In the genomic region with DNA sequence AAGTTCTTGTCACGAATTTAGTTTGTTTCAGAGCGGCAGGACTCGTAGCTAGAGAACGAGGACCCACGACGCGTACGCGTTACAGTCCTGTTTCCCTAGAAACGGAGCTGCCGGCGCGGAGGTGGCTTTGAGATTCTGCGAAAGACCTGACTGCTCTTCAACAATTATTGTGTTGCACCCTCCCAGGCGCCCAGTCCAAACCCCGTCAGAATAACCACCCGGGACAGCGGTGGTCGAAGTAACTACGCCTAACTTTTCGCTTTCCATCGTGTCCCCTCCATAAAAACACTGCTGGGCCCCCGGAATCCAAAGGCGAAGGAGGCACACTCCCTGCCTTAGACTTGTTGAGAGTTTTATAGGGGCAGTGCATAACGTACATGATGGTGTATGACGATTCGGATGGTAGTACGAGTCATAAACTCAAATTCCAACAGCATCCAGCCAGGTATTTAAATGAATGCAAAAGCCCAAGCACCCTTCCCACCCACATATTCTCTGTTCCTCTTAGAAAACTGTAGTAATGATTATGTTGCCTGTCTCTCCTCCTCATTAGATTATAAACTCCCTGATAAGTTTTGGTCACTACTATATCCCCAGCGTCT, we compare ENCODE assay signal across 8 cellular contexts. TPM values are rescaled to one million over a fixed set of nuclear protein-coding genes. Genes with fewer than 3 reads are reported as not detected.
A peak's percentile ranks its signal among the peaks of the same experiment; 100 is the strongest.
DNase-seq lines count a peak whose midpoint lies in the region; ATAC-seq, FAIRE-seq and TF ChIP-seq lines count a peak whose summit lies in the region.

No MANE protein-coding gene starts in this region.

- TF ChIP-seq EP300 in A549 (IDR thresholded peaks at IDR 0.05), result no peak

- H3K27ac ChIP-seq in A549 (peak overlapping the region; percentile 94 to 97), VCaP (peak overlapping the region; percentile 96)

- CTCF ChIA-PET in A549 (lab: Yijun Ruan, JAX), result interaction anchor here (0.5 to 4.4 kb wide), 30 partner anchors 8 to 566 kb away, joined by 3 to 52 read pairs (median 4); a partner anchor contains a TSS

- peak; percentile 36; the same call in 1 of the 2 replicates for TF ChIP-seq POLR2A in A549 (IDR thresholded peaks at IDR 0.05; ENCODE audit: low read length)

- H3K9me3 ChIP-seq in A549, result no peaks in the 10 kb centered on the region

- POLR2A ChIA-PET in A549 (lab: Yijun Ruan, JAX), result interaction anchor here (0.5 to 1.2 kb wide), 9 partner anchors 19 to 1696 kb away, joined by 3 to 4 read pairs (median 3); a partner anchor contains a TSS

- ATAC-seq in A549 (peak; percentile 44 to 51), GM18868 (IDR thresholded peaks at IDR 0.05; ENCODE audit: unreplicated experiment) (peak; percentile 25), HG03095 (IDR thresholded peaks at IDR 0.05; ENCODE audit: unreplicated experiment) (peak; percentile 11)

- 8% methylated on average over 17 of the region's 29 CpGs for WGBS in A549 (ENCODE audit: missing lambda C conversion rate)

- no peak for FAIRE-seq in A549 (lab: Jason Lieb, UNC)

- DNase-seq in A549 (ENCODE audit: low read depth in 1 of 2, low spot score in 1 of 2) (peak; percentile 22 to 25), germinal center (ENCODE audit: low spot score) (peak; percentile 41), retinal pigment epithelial cell (ENCODE audit: low read depth) (no peak), amygdala (lab: John Stamatoyannopoulos, UW) (no peak), putamen (ENCODE audit: low spot score) (no peak)

- peak overlapping the region; percentile 76 for H3K4me2 ChIP-seq in A549

- peak overlapping the region; percentile 64 for H3K4me3 ChIP-seq in A549
- peak overlapping the region; percentile 93 for H3K4me3 ChIP-seq in retinal pigment epithelial cell (ENCODE audit: low read length)

- peaks cover 27% of the 10 kb centered on the region for H3K4me1 ChIP-seq in A549

- TF ChIP-seq RAD21 in A549 (conservative IDR thresholded peaks at IDR 0.05 in 1 of 2, IDR thresholded peaks at IDR 0.05 in 1 of 2), result no peak; a peak in 1 of 5 replicates

- TF ChIP-seq CTCF in A549 (IDR thresholded peaks at IDR 0.05) (no peak; the same call in 2 of the 3 replicates), VCaP (conservative IDR thresholded peaks at IDR 0.05) (peak; percentile 62), retinal pigment epithelial cell (conservative IDR thresholded peaks at IDR 0.05; ENCODE audit: low read depth, low read length) (no peak)

TF ChIP-seq in A549, 52 proteins besides CTCF, POLR2A, EP300 and RAD21:
- no peak for TF ChIP-seq MYC (IDR thresholded peaks at IDR 0.05; ENCODE audit: borderline replicate concordance, low read length)
- TF ChIP-seq, protein P1, sequence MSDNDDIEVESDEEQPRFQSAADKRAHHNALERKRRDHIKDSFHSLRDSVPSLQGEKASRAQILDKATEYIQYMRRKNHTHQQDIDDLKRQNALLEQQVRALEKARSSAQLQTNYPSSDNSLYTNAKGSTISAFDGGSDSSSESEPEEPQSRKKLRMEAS (IDR thresholded peaks at IDR 0.05), result 0 out of 2 replicates have a peak, but pooled peaks have one; percentile 0
- TF ChIP-seq RCOR1 (IDR thresholded peaks at IDR 0.05; ENCODE audit: low read depth, low read length), result no peak
- no peak for TF ChIP-seq MAZ (IDR thresholded peaks at IDR 0.05; ENCODE audit: borderline replicate concordance, low read depth, low read length)
- no peak for TF ChIP-seq ZFP36 (IDR thresholded peaks at IDR 0.05; ENCODE audit: borderline replicate concordance, partially characterized antibody)
- TF ChIP-seq, protein P2, sequence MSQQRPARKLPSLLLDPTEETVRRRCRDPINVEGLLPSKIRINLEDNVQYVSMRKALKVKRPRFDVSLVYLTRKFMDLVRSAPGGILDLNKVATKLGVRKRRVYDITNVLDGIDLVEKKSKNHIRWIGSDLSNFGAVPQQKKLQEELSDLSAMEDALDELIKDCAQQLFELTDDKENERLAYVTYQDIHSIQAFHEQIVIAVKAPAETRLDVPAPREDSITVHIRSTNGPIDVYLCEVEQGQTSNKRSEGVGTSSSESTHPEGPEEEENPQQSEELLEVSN (IDR thresholded peaks at IDR 0.05; ENCODE audit: borderline replicate concordance, low read depth), result no peak
- no peak for TF ChIP-seq CBX8 (IDR thresholded peaks at IDR 0.05)

RNA-seq across cellular contexts. Expression of a gene that starts 0.7 kb away (rescaled TPM):
- 25.7 and 34.5 TPM in 2 replicates for polyA plus RNA-seq in A549 (2011; rRNA removed)
- 3.0 and 4.0 TPM in 2 replicates for polyA plus RNA-seq in A549 (2012; cell fraction: cytosol; rRNA removed)
- 4.0 and 4.7 TPM in 2 replicates for polyA plus RNA-seq in A549 (2012; cell fraction: nucleus; rRNA removed)
- 13.3 to 14.5 TPM (median 13.8 TPM) in 3 replicates for polyA plus RNA-seq in A549 (2017; fragmentation: RNase III; extraction: RNeasy Plus Mini Kit Qiagen cat#74134 plus additional on column Dnase treatment)
- 32.2 and 33.3 TPM in 2 replicates for polyA minus RNA-seq in A549 (2011; rRNA and poly(A)+ RNA removed)

Comparison
In these comparisons a context has a peak if more than half of its experiments do, and no peak if none do; other contexts are left out.
1. DNase-seq: peak in A549 (2 of 2) and germinal center (single experiment); none in retinal pigment epithelial cell (single experiment), amygdala (0 of 56) and putamen (single experiment).
2. Peak in every context shown above with its lines, with median percentiles within 50 percentile points of each other: ATAC-seq.